8 cellular contexts compared by ENCODE assay signal in genomic region chr11:65498042-65498726, GRCh38. TPM values are rescaled to one million over a fixed set of nuclear protein-coding genes. Genes with fewer than 3 reads are reported as not detected.
DNase-seq lines count a peak whose midpoint lies in the region; ATAC-seq and TF ChIP-seq lines count a peak whose summit lies in the region.

No MANE protein-coding gene starts in this region.

- H3K27me3 ChIP-seq in foreskin keratinocyte, result no peaks in the 10 kb centered on the region

- H3K4me1 Mint-ChIP-seq in activated T-cell treated with anti-CD3 and anti-CD28 coated beads, Interleukin-2, amount 50 U/mL, for 4 hours (ENCODE audit: low read depth), result peaks cover 30% of the 10 kb centered on the region

- H3K36me3 Mint-ChIP-seq in activated T-cell treated with anti-CD3 and anti-CD28 coated beads, Interleukin-2, amount 50 U/mL, for 4 hours (ENCODE audit: insufficient read depth), result no peaks in the 10 kb centered on the region

- peak; percentile 74 for DNase-seq in SIG-M5 treated with dmso at 0.1 percent for 504 hours (lab: John Stamatoyannopoulos, UW; ENCODE audit: unreplicated experiment)
- DNase-seq in SIG-M5 (lab: John Stamatoyannopoulos, UW), result no peak
- peak; percentile 56 to 72 for DNase-seq in NOMO-1 (lab: John Stamatoyannopoulos, UW; ENCODE audit: unreplicated experiment in 2 of 2)
- DNase-seq in activated T-cell treated with anti-CD3 and anti-CD28 coated beads, Interleukin-2, amount 50 U/mL, for 4 hours, result peak; percentile 52
- DNase-seq in foreskin keratinocyte, result peak in 1 of 2 donors; percentile 54
- DNase-seq in pons (ENCODE audit: low spot score), result peak; percentile 82

- H3K27ac ChIP-seq in foreskin keratinocyte, result peak overlapping the region; percentile 97

- H3K4me3 Mint-ChIP-seq in activated T-cell treated with anti-CD3 and anti-CD28 coated beads, Interleukin-2, amount 50 U/mL, for 4 hours, result no peak overlapping the region

- no peaks in the 10 kb centered on the region for H3K9me3 Mint-ChIP-seq in activated T-cell treated with anti-CD3 and anti-CD28 coated beads, Interleukin-2, amount 50 U/mL, for 4 hours

- TF ChIP-seq CTCF in foreskin keratinocyte (conservative IDR thresholded peaks at IDR 0.05), result no peak

- peaks cover 28% of the 10 kb centered on the region for H3K4me1 ChIP-seq in foreskin keratinocyte

- ATAC-seq in activated T-cell treated with anti-CD3 and anti-CD28 coated beads, Interleukin-2, amount 50 U/mL, for 4 hours, result no peak
- ATAC-seq in foreskin keratinocyte (no peak), HG03159 (IDR thresholded peaks at IDR 0.05; ENCODE audit: unreplicated experiment) (no peak), GM21737 (IDR thresholded peaks at IDR 0.05; ENCODE audit: unreplicated experiment) (no peak)

- no peaks in the 10 kb centered on the region for H3K27me3 Mint-ChIP-seq in activated T-cell treated with anti-CD3 and anti-CD28 coated beads, Interleukin-2, amount 50 U/mL, for 4 hours (ENCODE audit: low read depth)

RNA-seq across cellular contexts. Expression of gene MALAT1, which starts 0.7 kb away (rescaled TPM):
- 1,000 to 10,000 TPM; 3,100 to 4,455 (median 3,753) TPM for total RNA-seq in activated T-cell treated with anti-CD3 and anti-CD28 coated beads, Interleukin-2, amount 50 U/mL, for 4 hours
- 1,538 and 2,710 TPM in 2 replicates for total RNA-seq in foreskin keratinocyte
- polyA plus RNA-seq in foreskin keratinocyte, result 10.1 and 11.9 TPM in 2 replicates

RNA-seq across cellular contexts. Expression of gene SCYL1, which starts 26.7 kb away (rescaled TPM):
- 10 to 100 TPM; 87.6 to 94.6 (median 94.3) TPM for total RNA-seq in activated T-cell treated with anti-CD3 and anti-CD28 coated beads, Interleukin-2, amount 50 U/mL, for 4 hours
- total RNA-seq in foreskin keratinocyte, result 62.2 and 66.1 TPM in 2 replicates
- 62.0 and 62.8 TPM in 2 replicates for polyA plus RNA-seq in foreskin keratinocyte

RNA-seq across cellular contexts. Expression of gene LTBP3, which starts 60.0 kb away (rescaled TPM):
- 10 to 100 TPM; 33.1 to 40.8 (median 40.1) TPM for total RNA-seq in activated T-cell treated with anti-CD3 and anti-CD28 coated beads, Interleukin-2, amount 50 U/mL, for 4 hours
- 11.5 and 15.1 TPM in 2 replicates for total RNA-seq in foreskin keratinocyte
- polyA plus RNA-seq in foreskin keratinocyte, result 14.8 and 19.3 TPM in 2 replicates
